ENCODE assay signal across 1 cellular context in the genomic region with DNA sequence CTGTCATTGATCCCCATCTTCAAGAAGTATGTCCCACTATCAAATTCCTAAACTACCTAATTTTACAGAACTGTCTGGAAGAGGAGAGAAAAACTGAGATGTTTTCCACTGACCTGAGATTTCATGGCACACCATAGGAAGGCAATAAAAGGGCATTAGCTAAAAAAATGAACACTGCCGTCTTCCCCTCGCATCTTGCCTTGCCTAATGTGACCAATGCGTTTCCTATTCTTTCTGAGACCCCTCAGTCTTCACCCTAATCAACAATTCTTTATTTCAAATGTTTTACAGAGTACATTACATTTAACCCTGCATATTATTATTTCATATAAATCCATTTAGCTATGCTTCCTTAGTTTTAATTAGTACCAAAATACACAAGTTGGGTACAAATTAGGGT.
TF ChIP-seq lines count a peak whose summit lies in the region.

No MANE protein-coding gene starts in this region.

TF ChIP-seq in GM12878, 131 proteins besides CTCF, POLR2A, EP300 and RAD21:
- TF ChIP-seq CHD4 (IDR thresholded peaks at IDR 0.05) (no peak), GABPA (IDR thresholded peaks at IDR 0.05; ENCODE audit: low read depth) (no peak), ETV6 (conservative IDR thresholded peaks at IDR 0.05 in 1 of 2, IDR thresholded peaks at IDR 0.05 in 1 of 2; ENCODE audit: borderline replicate concordance in 1 of 2, low read depth in 1 of 2) (no peak), FOXM1 (IDR thresholded peaks at IDR 0.05; ENCODE audit: low read depth, low read length) (no peak), HDAC2 (IDR thresholded peaks at IDR 0.05) (no peak), TCF7 (IDR thresholded peaks at IDR 0.05; ENCODE audit: borderline replicate concordance) (no peak), SREBF2 (IDR thresholded peaks at IDR 0.05; ENCODE audit: low read length) (no peak), PAX5 (IDR thresholded peaks at IDR 0.05; ENCODE audit: borderline replicate concordance, low read depth, low read length) (no peak), POLR2AphosphoS5 (IDR thresholded peaks at IDR 0.05; ENCODE audit: low read length) (no peak), SMARCA5 (IDR thresholded peaks at IDR 0.05) (no peak), ZNF24 (IDR thresholded peaks at IDR 0.05) (no peak), CBFB (IDR thresholded peaks at IDR 0.05; ENCODE audit: low read depth) (no peak), RBBP5 (conservative IDR thresholded peaks at IDR 0.05) (no peak)
- TF ChIP-seq, protein P1, sequence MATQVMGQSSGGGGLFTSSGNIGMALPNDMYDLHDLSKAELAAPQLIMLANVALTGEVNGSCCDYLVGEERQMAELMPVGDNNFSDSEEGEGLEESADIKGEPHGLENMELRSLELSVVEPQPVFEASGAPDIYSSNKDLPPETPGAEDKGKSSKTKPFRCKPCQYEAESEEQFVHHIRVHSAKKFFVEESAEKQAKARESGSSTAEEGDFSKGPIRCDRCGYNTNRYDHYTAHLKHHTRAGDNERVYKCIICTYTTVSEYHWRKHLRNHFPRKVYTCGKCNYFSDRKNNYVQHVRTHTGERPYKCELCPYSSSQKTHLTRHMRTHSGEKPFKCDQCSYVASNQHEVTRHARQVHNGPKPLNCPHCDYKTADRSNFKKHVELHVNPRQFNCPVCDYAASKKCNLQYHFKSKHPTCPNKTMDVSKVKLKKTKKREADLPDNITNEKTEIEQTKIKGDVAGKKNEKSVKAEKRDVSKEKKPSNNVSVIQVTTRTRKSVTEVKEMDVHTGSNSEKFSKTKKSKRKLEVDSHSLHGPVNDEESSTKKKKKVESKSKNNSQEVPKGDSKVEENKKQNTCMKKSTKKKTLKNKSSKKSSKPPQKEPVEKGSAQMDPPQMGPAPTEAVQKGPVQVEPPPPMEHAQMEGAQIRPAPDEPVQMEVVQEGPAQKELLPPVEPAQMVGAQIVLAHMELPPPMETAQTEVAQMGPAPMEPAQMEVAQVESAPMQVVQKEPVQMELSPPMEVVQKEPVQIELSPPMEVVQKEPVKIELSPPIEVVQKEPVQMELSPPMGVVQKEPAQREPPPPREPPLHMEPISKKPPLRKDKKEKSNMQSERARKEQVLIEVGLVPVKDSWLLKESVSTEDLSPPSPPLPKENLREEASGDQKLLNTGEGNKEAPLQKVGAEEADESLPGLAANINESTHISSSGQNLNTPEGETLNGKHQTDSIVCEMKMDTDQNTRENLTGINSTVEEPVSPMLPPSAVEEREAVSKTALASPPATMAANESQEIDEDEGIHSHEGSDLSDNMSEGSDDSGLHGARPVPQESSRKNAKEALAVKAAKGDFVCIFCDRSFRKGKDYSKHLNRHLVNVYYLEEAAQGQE (IDR thresholded peaks at IDR 0.05; ENCODE audit: low read depth, low read length): no peak
- TF ChIP-seq, protein P2, sequence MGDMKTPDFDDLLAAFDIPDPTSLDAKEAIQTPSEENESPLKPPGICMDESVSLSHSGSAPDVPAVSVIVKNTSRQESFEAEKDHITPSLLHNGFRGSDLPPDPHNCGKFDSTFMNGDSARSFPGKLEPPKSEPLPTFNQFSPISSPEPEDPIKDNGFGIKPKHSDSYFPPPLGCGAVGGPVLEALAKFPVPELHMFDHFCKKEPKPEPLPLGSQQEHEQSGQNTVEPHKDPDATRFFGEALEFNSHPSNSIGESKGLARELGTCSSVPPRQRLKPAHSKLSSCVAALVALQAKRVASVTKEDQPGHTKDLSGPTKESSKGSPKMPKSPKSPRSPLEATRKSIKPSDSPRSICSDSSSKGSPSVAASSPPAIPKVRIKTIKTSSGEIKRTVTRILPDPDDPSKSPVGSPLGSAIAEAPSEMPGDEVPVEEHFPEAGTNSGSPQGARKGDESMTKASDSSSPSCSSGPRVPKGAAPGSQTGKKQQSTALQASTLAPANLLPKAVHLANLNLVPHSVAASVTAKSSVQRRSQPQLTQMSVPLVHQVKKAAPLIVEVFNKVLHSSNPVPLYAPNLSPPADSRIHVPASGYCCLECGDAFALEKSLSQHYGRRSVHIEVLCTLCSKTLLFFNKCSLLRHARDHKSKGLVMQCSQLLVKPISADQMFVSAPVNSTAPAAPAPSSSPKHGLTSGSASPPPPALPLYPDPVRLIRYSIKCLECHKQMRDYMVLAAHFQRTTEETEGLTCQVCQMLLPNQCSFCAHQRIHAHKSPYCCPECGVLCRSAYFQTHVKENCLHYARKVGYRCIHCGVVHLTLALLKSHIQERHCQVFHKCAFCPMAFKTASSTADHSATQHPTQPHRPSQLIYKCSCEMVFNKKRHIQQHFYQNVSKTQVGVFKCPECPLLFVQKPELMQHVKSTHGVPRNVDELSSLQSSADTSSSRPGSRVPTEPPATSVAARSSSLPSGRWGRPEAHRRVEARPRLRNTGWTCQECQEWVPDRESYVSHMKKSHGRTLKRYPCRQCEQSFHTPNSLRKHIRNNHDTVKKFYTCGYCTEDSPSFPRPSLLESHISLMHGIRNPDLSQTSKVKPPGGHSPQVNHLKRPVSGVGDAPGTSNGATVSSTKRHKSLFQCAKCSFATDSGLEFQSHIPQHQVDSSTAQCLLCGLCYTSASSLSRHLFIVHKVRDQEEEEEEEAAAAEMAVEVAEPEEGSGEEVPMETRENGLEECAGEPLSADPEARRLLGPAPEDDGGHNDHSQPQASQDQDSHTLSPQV (IDR thresholded peaks at IDR 0.05): no peak
- TF ChIP-seq, protein P3, sequence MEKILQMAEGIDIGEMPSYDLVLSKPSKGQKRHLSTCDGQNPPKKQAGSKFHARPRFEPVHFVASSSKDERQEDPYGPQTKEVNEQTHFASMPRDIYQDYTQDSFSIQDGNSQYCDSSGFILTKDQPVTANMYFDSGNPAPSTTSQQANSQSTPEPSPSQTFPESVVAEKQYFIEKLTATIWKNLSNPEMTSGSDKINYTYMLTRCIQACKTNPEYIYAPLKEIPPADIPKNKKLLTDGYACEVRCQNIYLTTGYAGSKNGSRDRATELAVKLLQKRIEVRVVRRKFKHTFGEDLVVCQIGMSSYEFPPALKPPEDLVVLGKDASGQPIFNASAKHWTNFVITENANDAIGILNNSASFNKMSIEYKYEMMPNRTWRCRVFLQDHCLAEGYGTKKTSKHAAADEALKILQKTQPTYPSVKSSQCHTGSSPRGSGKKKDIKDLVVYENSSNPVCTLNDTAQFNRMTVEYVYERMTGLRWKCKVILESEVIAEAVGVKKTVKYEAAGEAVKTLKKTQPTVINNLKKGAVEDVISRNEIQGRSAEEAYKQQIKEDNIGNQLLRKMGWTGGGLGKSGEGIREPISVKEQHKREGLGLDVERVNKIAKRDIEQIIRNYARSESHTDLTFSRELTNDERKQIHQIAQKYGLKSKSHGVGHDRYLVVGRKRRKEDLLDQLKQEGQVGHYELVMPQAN (conservative IDR thresholded peaks at IDR 0.05): no peak
- TF ChIP-seq, protein P4, sequence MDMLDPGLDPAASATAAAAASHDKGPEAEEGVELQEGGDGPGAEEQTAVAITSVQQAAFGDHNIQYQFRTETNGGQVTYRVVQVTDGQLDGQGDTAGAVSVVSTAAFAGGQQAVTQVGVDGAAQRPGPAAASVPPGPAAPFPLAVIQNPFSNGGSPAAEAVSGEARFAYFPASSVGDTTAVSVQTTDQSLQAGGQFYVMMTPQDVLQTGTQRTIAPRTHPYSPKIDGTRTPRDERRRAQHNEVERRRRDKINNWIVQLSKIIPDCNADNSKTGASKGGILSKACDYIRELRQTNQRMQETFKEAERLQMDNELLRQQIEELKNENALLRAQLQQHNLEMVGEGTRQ (IDR thresholded peaks at IDR 0.05; ENCODE audit: borderline replicate concordance, low read depth, low read length): no peak
- TF ChIP-seq, protein P5, sequence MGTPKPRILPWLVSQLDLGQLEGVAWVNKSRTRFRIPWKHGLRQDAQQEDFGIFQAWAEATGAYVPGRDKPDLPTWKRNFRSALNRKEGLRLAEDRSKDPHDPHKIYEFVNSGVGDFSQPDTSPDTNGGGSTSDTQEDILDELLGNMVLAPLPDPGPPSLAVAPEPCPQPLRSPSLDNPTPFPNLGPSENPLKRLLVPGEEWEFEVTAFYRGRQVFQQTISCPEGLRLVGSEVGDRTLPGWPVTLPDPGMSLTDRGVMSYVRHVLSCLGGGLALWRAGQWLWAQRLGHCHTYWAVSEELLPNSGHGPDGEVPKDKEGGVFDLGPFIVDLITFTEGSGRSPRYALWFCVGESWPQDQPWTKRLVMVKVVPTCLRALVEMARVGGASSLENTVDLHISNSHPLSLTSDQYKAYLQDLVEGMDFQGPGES (IDR thresholded peaks at IDR 0.05): no peak
TF ChIP-seq in GM12878: peak in this region for 0.
